8 cellular contexts compared by ENCODE assay signal in genomic region chr11:102287963-102288744, GRCh38. TPM values are rescaled to one million over a fixed set of nuclear protein-coding genes. Genes with fewer than 3 reads are reported as not detected.
DNase-seq lines count a peak whose midpoint lies in the region; ATAC-seq lines count a peak whose summit lies in the region.

No MANE protein-coding gene starts in this region.

- DNase-seq in SIG-M5 treated with dmso at 0.1 percent for 504 hours (lab: John Stamatoyannopoulos, UW; ENCODE audit: unreplicated experiment) (peak; percentile 54), SIG-M5 (lab: John Stamatoyannopoulos, UW) (no peak), NCI-H526 treated with DMSO at 0.1 percent for 48 hours (lab: John Stamatoyannopoulos, UW) (peak; percentile 94), head of caudate nucleus (peak in 23 of 42 donors; percentile 15 to 76 (median 41)), pons (ENCODE audit: low spot score) (peak; percentile 84)
- DNase-seq in activated T-helper 1 cell treated with anti-CD3 and anti-CD28 coated beads, Interleukin-12 subunit alpha, Interleukin-12 subunit beta, Interleukin-2, Interleukin-4 antibody, amounts not matched to agents 30 ng/mL and 10 ng/mL and 1 ng/mL, durations not matched to agents 14 hours and 24 hours and 36 hours (ENCODE audit: low spot score): peak; percentile 24

- H3K9me3 Mint-ChIP-seq in activated T-helper 1 cell treated with anti-CD3 and anti-CD28 coated beads, Interleukin-12 subunit alpha, Interleukin-12 subunit beta, Interleukin-2, Interleukin-4 antibody, amounts not matched to agents 30 ng/mL and 10 ng/mL and 1 ng/mL, durations not matched to agents 14 hours and 24 hours and 36 hours: no peaks in the 10 kb centered on the region

- H3K36me3 Mint-ChIP-seq in activated T-helper 1 cell treated with anti-CD3 and anti-CD28 coated beads, Interleukin-12 subunit alpha, Interleukin-12 subunit beta, Interleukin-2, Interleukin-4 antibody, amounts not matched to agents 30 ng/mL and 10 ng/mL and 1 ng/mL, durations not matched to agents 14 hours and 24 hours and 36 hours (ENCODE audit: low read depth): peaks cover 3% of the 10 kb centered on the region

- no peaks in the 10 kb centered on the region for H3K27me3 Mint-ChIP-seq in activated T-helper 1 cell treated with anti-CD3 and anti-CD28 coated beads, Interleukin-12 subunit alpha, Interleukin-12 subunit beta, Interleukin-2, Interleukin-4 antibody, amounts not matched to agents 30 ng/mL and 10 ng/mL and 1 ng/mL, durations not matched to agents 14 hours and 24 hours and 36 hours (ENCODE audit: insufficient read depth)

- ATAC-seq in GM21367 (IDR thresholded peaks at IDR 0.05; ENCODE audit: unreplicated experiment) (peak; percentile 92), HG03558 (IDR thresholded peaks at IDR 0.05; ENCODE audit: extremely low read depth, unreplicated experiment) (peak; percentile 80)

- peaks cover 39% of the 10 kb centered on the region for H3K4me1 Mint-ChIP-seq in activated T-helper 1 cell treated with anti-CD3 and anti-CD28 coated beads, Interleukin-12 subunit alpha, Interleukin-12 subunit beta, Interleukin-2, Interleukin-4 antibody, amounts not matched to agents 30 ng/mL and 10 ng/mL and 1 ng/mL, durations not matched to agents 14 hours and 24 hours and 36 hours (ENCODE audit: low read depth)

- intact Hi-C loops in activated T-helper 1 cell treated with anti-CD3 and anti-CD28 coated beads, Interleukin-12 subunit alpha, Interleukin-12 subunit beta, Interleukin-2, Interleukin-4 antibody, amounts not matched to agents 30 ng/mL and 10 ng/mL and 1 ng/mL, durations not matched to agents 14 hours and 24 hours and 36 hours (cut with micrococcal nuclease): loop anchor here (1.0 to 2.0 kb wide), 6 partner anchors 29 to 378 kb away; partner anchors contain the start of gene BIRC3
- intact Hi-C loops in head of caudate nucleus (cut with DNase I): loop anchor here (10.0 kb wide), 1 partner anchor 57 kb away; the partner anchor contains the start of gene BIRC2

- peak overlapping the region; percentile 35 for H3K27ac Mint-ChIP-seq in activated T-helper 1 cell treated with anti-CD3 and anti-CD28 coated beads, Interleukin-12 subunit alpha, Interleukin-12 subunit beta, Interleukin-2, Interleukin-4 antibody, amounts not matched to agents 30 ng/mL and 10 ng/mL and 1 ng/mL, durations not matched to agents 14 hours and 24 hours and 36 hours

- peak overlapping the region; percentile 8 for H3K4me3 Mint-ChIP-seq in activated T-helper 1 cell treated with anti-CD3 and anti-CD28 coated beads, Interleukin-12 subunit alpha, Interleukin-12 subunit beta, Interleukin-2, Interleukin-4 antibody, amounts not matched to agents 30 ng/mL and 10 ng/mL and 1 ng/mL, durations not matched to agents 14 hours and 24 hours and 36 hours

RNA-seq across cellular contexts. Expression of gene BIRC3, which starts 29.1 kb away (rescaled TPM):
- total RNA-seq in activated T-helper 1 cell treated with anti-CD3 and anti-CD28 coated beads, Interleukin-12 subunit alpha, Interleukin-12 subunit beta, Interleukin-2, Interleukin-4 antibody, amounts not matched to agents 30 ng/mL and 10 ng/mL and 1 ng/mL, durations not matched to agents 14 hours and 24 hours and 36 hours: 101 and 108 TPM in 2 replicates

RNA-seq across cellular contexts. Expression of gene BIRC2, which starts 58.9 kb away (rescaled TPM):
- total RNA-seq in activated T-helper 1 cell treated with anti-CD3 and anti-CD28 coated beads, Interleukin-12 subunit alpha, Interleukin-12 subunit beta, Interleukin-2, Interleukin-4 antibody, amounts not matched to agents 30 ng/mL and 10 ng/mL and 1 ng/mL, durations not matched to agents 14 hours and 24 hours and 36 hours: 30.6 and 33.3 TPM in 2 replicates
